Comparison of ENCODE assay signal across 1 cellular context in genomic region chr1:199743227-199743626, GRCh38.
A peak's percentile ranks its signal among the peaks of the same experiment; 100 is the strongest.
TF ChIP-seq lines count a peak whose summit lies in the region.

No MANE protein-coding gene starts in this region.

TF ChIP-seq in endothelial cell of umbilical vein, 7 proteins besides CTCF, POLR2A, EP300 and RAD21:
- no peak for TF ChIP-seq POLR2AphosphoS5 (IDR thresholded peaks at IDR 0.05; ENCODE audit: insufficient read depth, low read depth, low read length)
- no peak for TF ChIP-seq GATA2 (IDR thresholded peaks at IDR 0.05; ENCODE audit: insufficient read depth, insufficient read length, low read depth, low read length)
- TF ChIP-seq MYC (IDR thresholded peaks at IDR 0.05; ENCODE audit: low read depth, low read length) = no peak
- peak; percentile 46 for TF ChIP-seq JUN (IDR thresholded peaks at IDR 0.05; ENCODE audit: borderline replicate concordance, insufficient read depth, insufficient read length, low read depth)
- TF ChIP-seq FOS (IDR thresholded peaks at IDR 0.05; ENCODE audit: borderline replicate concordance, insufficient read depth, low read length) = peak; percentile 63
